Comparison of ENCODE assay signal across 9 cellular contexts in the genomic region with DNA sequence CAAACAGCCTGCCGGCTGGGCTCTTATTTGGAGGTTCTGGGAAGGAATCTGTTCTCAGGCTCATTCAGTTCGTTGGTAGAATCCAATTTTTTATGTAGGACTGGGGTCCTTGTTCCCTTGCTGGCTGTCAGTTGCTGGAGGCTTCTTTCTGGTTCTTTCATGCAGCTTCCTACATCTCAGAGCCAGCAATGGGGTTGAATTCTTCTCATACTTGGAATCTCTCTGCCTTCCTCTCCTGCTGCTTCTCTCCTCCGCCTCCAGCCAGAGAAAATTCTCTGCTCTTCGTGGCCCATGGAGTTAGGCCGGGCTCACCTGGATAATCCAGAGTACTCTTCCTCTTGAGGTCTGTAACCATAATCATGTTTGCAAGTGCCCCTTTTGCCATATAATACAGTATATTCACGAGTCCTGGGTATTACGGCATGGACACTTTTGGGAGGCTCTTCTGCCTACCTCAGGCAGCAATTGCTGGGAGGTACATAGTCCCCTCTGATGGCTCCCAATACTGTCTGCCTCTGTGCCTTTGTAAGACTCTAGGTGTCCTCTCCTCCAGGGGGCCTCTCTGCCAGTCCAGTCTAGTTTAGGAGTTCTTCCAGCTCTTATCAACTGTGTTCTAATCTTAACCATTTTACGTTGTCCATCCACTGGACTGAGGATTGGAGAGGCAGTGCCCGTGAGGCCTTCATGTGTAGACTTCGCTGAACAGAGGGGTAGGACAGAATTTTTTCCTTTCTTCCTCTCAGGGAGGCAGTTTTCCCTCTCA. TPM values are rescaled to one million over a fixed set of nuclear protein-coding genes. Genes with fewer than 3 reads are reported as not detected.
DNase-seq lines count a peak whose midpoint lies in the region; FAIRE-seq and TF ChIP-seq lines count a peak whose summit lies in the region.
"Had no signal": no experiment of that assay in that cellular context is flagged by ENCODE, and none has a peak within 500 bp of the region (broad histone marks: within the 10 kb centered on the region; RNA-seq: fewer than 3 reads in every experiment).

No MANE protein-coding gene starts in this region.

- no peak overlapping the region; the same call in 1 of the 2 replicates for H4K8ac ChIP-seq in H1 (ENCODE audit: extremely low read depth, insufficient read depth, low read length)

- H3K4me2 ChIP-seq in OCI-LY3 (ENCODE audit: low read length): peak overlapping the region; percentile 84
- H3K4me2 ChIP-seq in H1 (ENCODE audit: insufficient read depth in 1 of 2, low read depth in 2 of 2, low read length in 2 of 2): peak overlapping the region; percentile 63 to 80; a peak in 3 of 4 replicates

- WGBS in H1 (ENCODE audit: extremely low coverage in 1 of 2, insufficient coverage in 1 of 2, insufficient read length in 1 of 2, insufficient replicate concordance in 2 of 2, low coverage in 1 of 2, low lambda C conversion rate in 2 of 2, missing lambda C conversion rate in 1 of 2), 2 experiments: 81% methylated on average over 10 of the region's 10 CpGs; no CpG with 5 or more reads in 1 of the 2 experiments

- H2AFZ ChIP-seq in OCI-LY3 (ENCODE audit: low read depth, low read length): no peak overlapping the region
- no peak overlapping the region for H2AFZ ChIP-seq in H1 (ENCODE audit: low read length)
- no peak overlapping the region for H2AFZ ChIP-seq in neuron (ENCODE audit: low read depth, low read length)
- H2AFZ ChIP-seq: parathyroid adenoma had no signal

- H3K9ac ChIP-seq in OCI-LY3 (ENCODE audit: low read length): no peak overlapping the region
- H3K9ac ChIP-seq in H1 (replicated peaks in 1 of 4; ENCODE audit: extremely low read depth in 1 of 4, low read depth in 3 of 4, low read length in 3 of 4): no peak overlapping the region
- H3K9ac ChIP-seq: parathyroid adenoma had no signal

- no peak overlapping the region for H2BK120ac ChIP-seq in H1 (replicated peaks; ENCODE audit: low read depth, low read length)

- H3K9me3 ChIP-seq in OCI-LY3 (ENCODE audit: insufficient read depth, low read length): no peaks in the 10 kb centered on the region
- H3K9me3 ChIP-seq in H1 (ENCODE audit: insufficient read depth in 2 of 2, low read depth in 1 of 2, low read length in 1 of 2): no peaks in the 10 kb centered on the region
- no peaks in the 10 kb centered on the region for H3K9me3 ChIP-seq in neuron (ENCODE audit: low read length)
- no peaks in the 10 kb centered on the region for H3K9me3 ChIP-seq in A673 (ENCODE audit: low read depth, low read length, poor library complexity, severe bottlenecking)

- TF ChIP-seq CTCF in OCI-LY3 (IDR thresholded peaks at IDR 0.05; ENCODE audit: low read depth, low read length) (no peak), H1 (IDR thresholded peaks at IDR 0.05; ENCODE audit: control extremely low read depth in 1 of 3, insufficient read depth in 1 of 3, low read depth in 1 of 3, low read length in 3 of 3) (no peak), A673 (conservative IDR thresholded peaks at IDR 0.05; ENCODE audit: low read depth, low read length) (no peak)

- CTCF ChIA-PET in H1 (lab: Charles Lee; ENCODE audit: partially characterized antibody) (interaction anchor here (0.9 to 1.4 kb wide), 4 partner anchors 14 to 165 kb away, joined by 3 read pairs; no protein-coding TSS in a partner anchor), A673 (lab: Charles Lee) (no interaction called here)

- H3K4me1 ChIP-seq in OCI-LY3 (ENCODE audit: low read length) (peaks cover 39% of the 10 kb centered on the region), H1 (replicated peaks in 1 of 4; ENCODE audit: control insufficient read depth in 3 of 4, insufficient read depth in 4 of 4, low read length in 3 of 4) (peaks cover 2 to 13% (median 3%) of the 10 kb centered on the region in 4 experiments; a peak in 6 of 7 replicates), neuron (ENCODE audit: insufficient read depth, low read length) (peaks cover 43% of the 10 kb centered on the region), A673 (ENCODE audit: insufficient read depth, low read length, poor library complexity, severe bottlenecking) (peaks cover 12% of the 10 kb centered on the region)

- no peak overlapping the region for H3K14ac ChIP-seq in H1 (ENCODE audit: insufficient read length)

- intact Hi-C loops in A673 (cut with micrococcal nuclease; ENCODE audit: unreplicated experiment): no loop called here

- POLR2A ChIA-PET in H1 (lab: Charles Lee; ENCODE audit: partially characterized antibody) (interaction anchor here (1.2 to 1.5 kb wide), 2 partner anchors 14 to 138 kb away, joined by 3 read pairs; a partner anchor contains a TSS), A673 (lab: Charles Lee; ENCODE audit: low non-redundant PET) (no interaction called here)

- TF ChIP-seq EP300 in H1 (IDR thresholded peaks at IDR 0.05; ENCODE audit: borderline replicate concordance in 1 of 2, low read depth in 2 of 2, low read length in 2 of 2): no peak

- no peak overlapping the region for H4K91ac ChIP-seq in H1 (replicated peaks; ENCODE audit: insufficient read length, low read length)

- H4K20me1 ChIP-seq in OCI-LY3 (ENCODE audit: insufficient read depth, low read length) (peaks cover 18% of the 10 kb centered on the region; the same call in 1 of the 2 replicates), H1 (replicated peaks in 1 of 2; ENCODE audit: control insufficient read depth in 1 of 2, insufficient read depth in 2 of 2, low read length in 2 of 2) (peaks cover 4 to 10% of the 10 kb centered on the region in 2 experiments)

- H3K27me3 ChIP-seq in OCI-LY3 (ENCODE audit: low read depth, low read length) (no peaks in the 10 kb centered on the region), H1 (replicated peaks in 1 of 4; ENCODE audit: control insufficient read depth in 3 of 4, extremely low read depth in 1 of 4, insufficient read depth in 3 of 4, low read length in 3 of 4) (no peaks in the 10 kb centered on the region), neuron (ENCODE audit: insufficient read depth, low read length) (no peaks in the 10 kb centered on the region), A673 (replicated peaks; ENCODE audit: insufficient read depth, low read depth, low read length, poor library complexity) (no peaks in the 10 kb centered on the region)
- H3K27me3 ChIP-seq: brain microvascular endothelial cell had no signal

- no peak overlapping the region for H2BK12ac ChIP-seq in H1 (ENCODE audit: low read depth, low read length)

- H3K56ac ChIP-seq in H1 (replicated peaks; ENCODE audit: insufficient read length, low read depth, low read length): no peak overlapping the region

- FAIRE-seq in H1 (lab: Jason Lieb, UNC): no peak

- no peak overlapping the region for H2BK20ac ChIP-seq in H1 (ENCODE audit: low read length)

- H3K23me2 ChIP-seq in H1 (ENCODE audit: low read depth, low read length): peaks cover 10% of the 10 kb centered on the region

- no TSS peak for BruUV-seq in A673 (replicated peaks; lab: Mats Ljungman, UMichigan)

- H3K27ac ChIP-seq in OCI-LY3 (ENCODE audit: low read length) (peak overlapping the region; percentile 31; the same call in 1 of the 2 replicates), H1 (ENCODE audit: low read depth, low read length) (no peak overlapping the region), A673 (ENCODE audit: low read depth, low read length, poor library complexity, severe bottlenecking) (no peak overlapping the region)
- H3K27ac ChIP-seq: brain microvascular endothelial cell, parathyroid adenoma had no signal

- no peak overlapping the region for H2BK5ac ChIP-seq in H1 (ENCODE audit: low read depth, low read length)

- no peak overlapping the region for H2AK5ac ChIP-seq in H1 (ENCODE audit: low read depth, low read length)

- H3K79me2 ChIP-seq in OCI-LY3 (ENCODE audit: low read length) (peaks cover 98% of the 10 kb centered on the region), H1 (ENCODE audit: control insufficient read depth in 1 of 2, insufficient read depth in 2 of 2, low read length in 2 of 2) (peaks cover 12 to 45% of the 10 kb centered on the region in 2 experiments)

- no peak overlapping the region for H4K5ac ChIP-seq in H1 (ENCODE audit: insufficient read length, low read depth, low read length)

- H3K4me3 ChIP-seq in OCI-LY3 (ENCODE audit: low read length) (peak overlapping the region; percentile 84), H1 (ENCODE audit: extremely low read depth in 1 of 4, insufficient read depth in 2 of 4, low read depth in 3 of 4, low read length in 4 of 4) (peak overlapping the region in 1 of 4 experiments; percentile 90; a peak in 2 of 8 replicates), neuron (ENCODE audit: low read length) (peak overlapping the region; percentile 76), A673 (ENCODE audit: low read depth, low read length, poor library complexity, severe bottlenecking) (no peak overlapping the region)

- TF ChIP-seq RAD21 in H1 (IDR thresholded peaks at IDR 0.05 in 1 of 2, conservative IDR thresholded peaks at IDR 0.05 in 1 of 2; ENCODE audit: low read depth in 2 of 2, low read length in 2 of 2): no peak

- H3K18ac ChIP-seq in H1 (ENCODE audit: extremely low read depth, low read length): no peak overlapping the region

- H3K36me3 ChIP-seq in OCI-LY3 (replicated peaks; ENCODE audit: low read depth, low read length) (peaks cover 13% of the 10 kb centered on the region), H1 (ENCODE audit: control insufficient read depth in 2 of 4, insufficient read depth in 4 of 4, low read length in 3 of 4) (peaks cover 0 to 3% (median 0%) of the 10 kb centered on the region in 4 experiments; a peak in 2 of 8 replicates), neuron (ENCODE audit: insufficient read depth, low read length) (peaks cover 17% of the 10 kb centered on the region), A673 (ENCODE audit: insufficient read depth, low read length, poor library complexity, severe bottlenecking) (no peaks in the 10 kb centered on the region)

- H3K79me1 ChIP-seq in H1 (ENCODE audit: low read depth, low read length): peaks cover 7% of the 10 kb centered on the region

- no peak overlapping the region for H3K23ac ChIP-seq in H1 (ENCODE audit: insufficient read length)

- no peak for TF ChIP-seq POLR2A in H1 (IDR thresholded peaks at IDR 0.05; ENCODE audit: control extremely low read depth in 1 of 2, low read depth in 2 of 2, low read length in 2 of 2)

- no peak overlapping the region for H2BK15ac ChIP-seq in H1 (ENCODE audit: low read length)

- H3K4ac ChIP-seq in H1 (replicated peaks; ENCODE audit: insufficient read length, low read depth, low read length): no peak overlapping the region

- DNase-seq in ELF-1 (ENCODE audit: low read depth, low spot score): peak; percentile 60
- DNase-seq in H1 (ENCODE audit: low read depth in 1 of 2, low spot score in 2 of 2): no peak
- DNase-seq in NCI-H82 (lab: John Stamatoyannopoulos, UW): no peak
- DNase-seq in NCI-H526 treated with DMSO at 0.1 percent for 48 hours (lab: John Stamatoyannopoulos, UW): no peak
- DNase-seq in A673 (ENCODE audit: low spot score): no peak
- DNase-seq: brain microvascular endothelial cell had no signal

RNA-seq across cellular contexts. Expression of a gene that starts 2.2 kb away (rescaled TPM):
- total RNA-seq in H1 (2021; fragmentation: NEBNext Ultra II Directional; extraction: Animal tissue kit (Norgen Biotek cat#: 25700)): 20.1 and 23.9 TPM in 2 replicates
- 8.6 and 11.6 TPM in 2 replicates for polyA plus RNA-seq in H1 (2011; rRNA removed)
- 10.6 TPM for polyA plus RNA-seq in H1 (2011; cell fraction: cytosol; rRNA removed)
- polyA plus RNA-seq in H1 (2011; cell fraction: nucleus; rRNA removed): 37.2 TPM
- 9.3 to 14.4 TPM (median 11.8 TPM) in 4 replicates for polyA plus RNA-seq in H1 (2012, experiment 1 of 2)
- polyA plus RNA-seq in H1 (2012, experiment 2 of 2): 5.4 TPM
- 7.4 TPM for polyA plus RNA-seq in H1 (2013, experiment 1 of 2)
- polyA plus RNA-seq in H1 (2013, experiment 2 of 2): 7.0 TPM
- 14.1 and 18.0 TPM in 2 replicates for polyA minus RNA-seq in H1 (2011; rRNA and poly(A)+ RNA removed)
- polyA minus RNA-seq in H1 (2011; cell fraction: cytosol; rRNA and poly(A)+ RNA removed): 19.2 TPM
- 52.7 TPM for polyA minus RNA-seq in H1 (2011; cell fraction: nucleus; rRNA and poly(A)+ RNA removed)
- 22.4 and 22.9 TPM in 2 replicates for total RNA-seq in A673 (2021)

RNA-seq across cellular contexts. Expression of a gene that starts 2.3 kb away (rescaled TPM):
- total RNA-seq in H1 (2021; fragmentation: NEBNext Ultra II Directional; extraction: Animal tissue kit (Norgen Biotek cat#: 25700)): 9.9 and 10.2 TPM in 2 replicates
- 2.5 and 4.3 TPM in 2 replicates for polyA plus RNA-seq in H1 (2011; rRNA removed)
- polyA plus RNA-seq in H1 (2011; cell fraction: cytosol; rRNA removed): 3.5 TPM
- polyA plus RNA-seq in H1 (2011; cell fraction: nucleus; rRNA removed): 4.9 TPM
- polyA plus RNA-seq in H1 (2012, experiment 1 of 2): 5.7 to 10.4 TPM (median 7.9 TPM) in 4 replicates
- 8.1 TPM for polyA plus RNA-seq in H1 (2012, experiment 2 of 2)
- 6.0 TPM for polyA plus RNA-seq in H1 (2013, experiment 1 of 2)
- 5.7 TPM for polyA plus RNA-seq in H1 (2013, experiment 2 of 2)
- polyA minus RNA-seq in H1 (2011; rRNA and poly(A)+ RNA removed): 5.4 and 9.0 TPM in 2 replicates
- 2.1 TPM for polyA minus RNA-seq in H1 (2011; cell fraction: cytosol; rRNA and poly(A)+ RNA removed)
- 5.4 TPM for polyA minus RNA-seq in H1 (2011; cell fraction: nucleus; rRNA and poly(A)+ RNA removed)
- 14.3 and 18.9 TPM in 2 replicates for total RNA-seq in A673 (2021)
